Comparison of ENCODE assay signal across 15 cellular contexts in genomic region chr9:33220681-33221567, GRCh38. TPM values are rescaled to one million over a fixed set of nuclear protein-coding genes. Genes with fewer than 3 reads are reported as not detected.
A peak's percentile ranks its signal among the peaks of the same experiment; 100 is the strongest.
DNase-seq lines count a peak whose midpoint lies in the region; ATAC-seq and TF ChIP-seq lines count a peak whose summit lies in the region.
"Had no signal": no experiment of that assay in that cellular context is flagged by ENCODE, and none has a peak within 500 bp of the region (broad histone marks: within the 10 kb centered on the region; RNA-seq: fewer than 3 reads in every experiment).

No MANE protein-coding gene starts in this region.

- H3K27me3 Mint-ChIP-seq in stimulated activated naive B cell treated with anti-CD40 and anti-IgM and Interleukin-4, amounts not matched to agents 10 μg/mL and 1 μg/mL and 100 μg/mL, for 72 hours: no peaks in the 10 kb centered on the region

- H3K27ac ChIP-seq in gastroesophageal sphincter: no peak overlapping the region

- H3K27me3 ChIP-seq in gastroesophageal sphincter: peaks cover 5% of the 10 kb centered on the region

- TF ChIP-seq CTCF in gastroesophageal sphincter (IDR thresholded peaks at IDR 0.05): no peak

- peak; percentile 53 for DNase-seq in activated effector memory CD4-positive, alpha-beta T cell treated with anti-CD3 and anti-CD28 coated beads, Interleukin-2, amount 50 U/mL, for 16 hours
- no peak for DNase-seq in activated effector memory CD4-positive, alpha-beta T cell treated with Interleukin-2 at 50 U/mL for 16 hours
- peak; percentile 43 for DNase-seq in NAMALWA (ENCODE audit: low spot score)
- no peak for DNase-seq in stimulated activated naive B cell treated with anti-CD40 and anti-IgM and Interleukin-4, amounts not matched to agents 10 μg/mL and 1 μg/mL and 100 μg/mL, for 72 hours
- DNase-seq in T-helper 9 cell: no peak
- DNase-seq in NCI-H82 treated with DMSO at 0.1 percent for 48 hours (lab: John Stamatoyannopoulos, UW; ENCODE audit: unreplicated experiment): no peak
- no peak for DNase-seq in cerebellum (ENCODE audit: low spot score)
- DNase-seq: ACHN, activated T-cell treated with anti-CD3 and anti-CD28 coated beads for 4 hours, DMS79 treated with DMSO at 0.1 percent for 48 hours, midbrain, NCI-H2029 treated with DMSO at 0.1 percent for 48 hours had no signal

- no peaks in the 10 kb centered on the region for H3K9me3 ChIP-seq in gastroesophageal sphincter

- H3K36me3 Mint-ChIP-seq in stimulated activated naive B cell treated with anti-CD40 and anti-IgM and Interleukin-4, amounts not matched to agents 10 μg/mL and 1 μg/mL and 100 μg/mL, for 72 hours: no peaks in the 10 kb centered on the region

- no peaks in the 10 kb centered on the region for H3K36me3 ChIP-seq in gastroesophageal sphincter

- no peak for TF ChIP-seq EP300 in gastroesophageal sphincter (IDR thresholded peaks at IDR 0.05)

- peaks cover 0 to 8% (median 0%) of the 10 kb centered on the region in 3 donors for H3K4me1 ChIP-seq in gastroesophageal sphincter

- no peak overlapping the region for H3K4me3 Mint-ChIP-seq in stimulated activated naive B cell treated with anti-CD40 and anti-IgM and Interleukin-4, amounts not matched to agents 10 μg/mL and 1 μg/mL and 100 μg/mL, for 72 hours

- ATAC-seq in gastroesophageal sphincter: peak; percentile 53
- ATAC-seq in stimulated activated naive B cell treated with anti-CD40 and anti-IgM and Interleukin-4, amounts not matched to agents 10 μg/mL and 1 μg/mL and 100 μg/mL, for 72 hours (replicated peaks): peak in 1 of 2 donors; percentile 16

- 90 to 98% methylated on average over 3 to 7 of the region's 14 CpGs for WGBS in gastroesophageal sphincter (ENCODE audit: low coverage in 1 of 2), 2 donors

- H3K4me1 Mint-ChIP-seq in stimulated activated naive B cell treated with anti-CD40 and anti-IgM and Interleukin-4, amounts not matched to agents 10 μg/mL and 1 μg/mL and 100 μg/mL, for 72 hours: peaks cover 20 to 28% of the 10 kb centered on the region in 2 donors

- no peaks in the 10 kb centered on the region for H3K9me3 Mint-ChIP-seq in stimulated activated naive B cell treated with anti-CD40 and anti-IgM and Interleukin-4, amounts not matched to agents 10 μg/mL and 1 μg/mL and 100 μg/mL, for 72 hours

- H3K27ac Mint-ChIP-seq in stimulated activated naive B cell treated with anti-CD40 and anti-IgM and Interleukin-4, amounts not matched to agents 10 μg/mL and 1 μg/mL and 100 μg/mL, for 72 hours: peak overlapping the region; percentile 73

- TF ChIP-seq POLR2A in gastroesophageal sphincter (IDR thresholded peaks at IDR 0.05): no peak

- no peak overlapping the region for H3K4me3 ChIP-seq in gastroesophageal sphincter

RNA-seq across cellular contexts. Expression of gene SPINK4, which starts 19.0 kb away (rescaled TPM):
- total RNA-seq in gastroesophageal sphincter (not detected), cerebellum (not detected)
- total RNA-seq: HT1080, renal cortical epithelial cell had no signal

RNA-seq across cellular contexts. Expression of gene BAG1, which starts 43.6 kb away (rescaled TPM):
- 100 to 1,000 TPM; 128 to 165 (median 139) TPM for total RNA-seq in gastroesophageal sphincter
- 12.9 TPM for total RNA-seq in cerebellum

RNA-seq across cellular contexts. Expression of gene CHMP5, which starts 43.9 kb away (rescaled TPM):
- 10 to 100 TPM; 45.6 to 89.0 (median 59.3) TPM for total RNA-seq in gastroesophageal sphincter
- 54.6 TPM for total RNA-seq in cerebellum

RNA-seq across cellular contexts. Expression of gene B4GALT1, which starts 53.8 kb away (rescaled TPM):
- 10 to 100 TPM; 22.9 to 43.3 (median 31.0) TPM for total RNA-seq in gastroesophageal sphincter
- total RNA-seq in cerebellum: 2.8 TPM

Comparison
In these comparisons a context has a peak if more than half of its experiments do, and no peak if none do; other contexts are left out.
1. DNase-seq: peak in activated effector memory CD4-positive, alpha-beta T cell treated with anti-CD3 and anti-CD28 coated beads, Interleukin-2, amount 50 U/mL, for 16 hours (single experiment) and NAMALWA (single experiment); none in activated effector memory CD4-positive, alpha-beta T cell treated with Interleukin-2 at 50 U/mL for 16 hours (single experiment), stimulated activated naive B cell treated with anti-CD40 and anti-IgM and Interleukin-4, amounts not matched to agents 10 μg/mL and 1 μg/mL and 100 μg/mL, for 72 hours (single experiment), T-helper 9 cell (single experiment), NCI-H82 treated with DMSO at 0.1 percent for 48 hours (single experiment) and cerebellum (single experiment).